8 cellular contexts compared by ENCODE assay signal in genomic region chr7:22356010-22356854, GRCh38. TPM values are rescaled to one million over a fixed set of nuclear protein-coding genes. Genes with fewer than 3 reads are reported as not detected.
DNase-seq lines count a peak whose midpoint lies in the region; ATAC-seq and TF ChIP-seq lines count a peak whose summit lies in the region.

No MANE protein-coding gene starts in this region.

- peaks cover 0 to 6% of the 10 kb centered on the region in 2 donors for H3K9me3 Mint-ChIP-seq in effector memory CD8-positive, alpha-beta T cell
- peaks cover 3% of the 10 kb centered on the region for H3K9me3 Mint-ChIP-seq in neural crest cell

- peak; percentile 10 for ATAC-seq in GM21360 (IDR thresholded peaks at IDR 0.05; ENCODE audit: unreplicated experiment)
- peak; percentile 27 for ATAC-seq in effector memory CD8-positive, alpha-beta T cell (replicated peaks)
- no peak for ATAC-seq in HG03521 (IDR thresholded peaks at IDR 0.05; ENCODE audit: unreplicated experiment)
- ATAC-seq in GM21786 (IDR thresholded peaks at IDR 0.05; ENCODE audit: unreplicated experiment): no peak

- DNase-seq in DMS53 (lab: John Stamatoyannopoulos, UW) (peak; percentile 88), NCI-H2029 (lab: John Stamatoyannopoulos, UW) (peak; percentile 56), neural crest cell (ENCODE audit: low read depth, low spot score) (peak; percentile 9), GM19238 (ENCODE audit: insufficient read length, low spot score) (no peak)
- DNase-seq in effector memory CD8-positive, alpha-beta T cell: no peak

- H3K36me3 Mint-ChIP-seq in effector memory CD8-positive, alpha-beta T cell (ENCODE audit: insufficient read depth): no peaks in the 10 kb centered on the region
- peaks cover 3% of the 10 kb centered on the region for H3K36me3 Mint-ChIP-seq in neural crest cell (ENCODE audit: low read depth)

- H3K4me1 Mint-ChIP-seq in effector memory CD8-positive, alpha-beta T cell (ENCODE audit: low read depth in 2 of 2): peaks cover 0 to 5% of the 10 kb centered on the region in 2 donors
- H3K4me1 Mint-ChIP-seq in neural crest cell: peaks cover 7% of the 10 kb centered on the region

- TF ChIP-seq CTCF in neural crest cell (conservative IDR thresholded peaks at IDR 0.05): no peak

- H3K27me3 Mint-ChIP-seq in effector memory CD8-positive, alpha-beta T cell: peaks cover 49 to 62% of the 10 kb centered on the region in 2 donors
- peaks cover 50% of the 10 kb centered on the region for H3K27me3 Mint-ChIP-seq in neural crest cell (ENCODE audit: low read depth)

- no peak overlapping the region for H3K27ac Mint-ChIP-seq in effector memory CD8-positive, alpha-beta T cell
- no peak overlapping the region for H3K27ac Mint-ChIP-seq in neural crest cell (ENCODE audit: unreplicated experiment)

- H3K4me3 Mint-ChIP-seq in effector memory CD8-positive, alpha-beta T cell: peak overlapping the region; percentile 48 to 63
- peak overlapping the region; percentile 77 for H3K4me3 Mint-ChIP-seq in neural crest cell

RNA-seq across cellular contexts. Expression of gene RAPGEF5, which starts 0.7 kb away (rescaled TPM):
- total RNA-seq in neural crest cell: 5.4 and 6.0 TPM in 2 replicates

Comparison
In these comparisons a context has a peak if more than half of its experiments do, and no peak if none do; other contexts are left out.
1. DNase-seq: peak in DMS53 (single experiment), NCI-H2029 (single experiment) and neural crest cell (single experiment); none in effector memory CD8-positive, alpha-beta T cell (0 of 3) and GM19238 (single experiment).
2. ATAC-seq: peak in GM21360 (single experiment) and effector memory CD8-positive, alpha-beta T cell (single experiment); none in HG03521 (single experiment) and GM21786 (single experiment).